ENCODE assay signal across 1 cellular context in the genomic region with DNA sequence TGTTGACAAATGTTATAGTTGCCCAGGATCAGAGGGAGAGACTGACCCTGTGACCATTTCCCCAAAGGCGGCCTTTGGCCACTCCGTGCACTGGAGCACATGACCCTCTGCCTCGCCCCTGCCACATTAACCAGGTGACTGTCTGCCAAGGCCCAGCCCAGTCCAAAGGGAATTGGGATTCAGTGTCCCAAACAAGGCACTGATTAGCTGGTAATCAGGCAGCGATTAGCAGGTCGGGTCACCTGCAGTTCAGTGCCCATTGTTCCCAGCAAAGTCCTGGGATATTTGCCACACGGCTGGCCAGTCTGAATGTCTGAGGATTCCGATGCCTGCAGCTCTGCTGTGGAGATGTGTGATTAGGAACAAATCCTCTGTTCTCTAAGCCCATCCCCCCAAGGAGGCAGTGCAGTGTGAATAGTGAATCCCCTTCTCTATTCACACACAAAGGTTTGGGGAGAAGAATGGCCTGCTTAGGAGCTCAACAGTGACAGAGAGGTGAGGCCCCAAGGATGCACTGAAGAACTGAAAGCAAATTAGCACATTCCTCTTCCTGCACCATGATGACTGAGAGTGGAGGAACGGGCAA.
TF ChIP-seq lines count a peak whose summit lies in the region.

No MANE protein-coding gene starts in this region.

TF ChIP-seq in HepG2, 621 proteins besides CTCF, POLR2A, EP300 and RAD21 (continued from another document):
- TF ChIP-seq, protein P1, sequence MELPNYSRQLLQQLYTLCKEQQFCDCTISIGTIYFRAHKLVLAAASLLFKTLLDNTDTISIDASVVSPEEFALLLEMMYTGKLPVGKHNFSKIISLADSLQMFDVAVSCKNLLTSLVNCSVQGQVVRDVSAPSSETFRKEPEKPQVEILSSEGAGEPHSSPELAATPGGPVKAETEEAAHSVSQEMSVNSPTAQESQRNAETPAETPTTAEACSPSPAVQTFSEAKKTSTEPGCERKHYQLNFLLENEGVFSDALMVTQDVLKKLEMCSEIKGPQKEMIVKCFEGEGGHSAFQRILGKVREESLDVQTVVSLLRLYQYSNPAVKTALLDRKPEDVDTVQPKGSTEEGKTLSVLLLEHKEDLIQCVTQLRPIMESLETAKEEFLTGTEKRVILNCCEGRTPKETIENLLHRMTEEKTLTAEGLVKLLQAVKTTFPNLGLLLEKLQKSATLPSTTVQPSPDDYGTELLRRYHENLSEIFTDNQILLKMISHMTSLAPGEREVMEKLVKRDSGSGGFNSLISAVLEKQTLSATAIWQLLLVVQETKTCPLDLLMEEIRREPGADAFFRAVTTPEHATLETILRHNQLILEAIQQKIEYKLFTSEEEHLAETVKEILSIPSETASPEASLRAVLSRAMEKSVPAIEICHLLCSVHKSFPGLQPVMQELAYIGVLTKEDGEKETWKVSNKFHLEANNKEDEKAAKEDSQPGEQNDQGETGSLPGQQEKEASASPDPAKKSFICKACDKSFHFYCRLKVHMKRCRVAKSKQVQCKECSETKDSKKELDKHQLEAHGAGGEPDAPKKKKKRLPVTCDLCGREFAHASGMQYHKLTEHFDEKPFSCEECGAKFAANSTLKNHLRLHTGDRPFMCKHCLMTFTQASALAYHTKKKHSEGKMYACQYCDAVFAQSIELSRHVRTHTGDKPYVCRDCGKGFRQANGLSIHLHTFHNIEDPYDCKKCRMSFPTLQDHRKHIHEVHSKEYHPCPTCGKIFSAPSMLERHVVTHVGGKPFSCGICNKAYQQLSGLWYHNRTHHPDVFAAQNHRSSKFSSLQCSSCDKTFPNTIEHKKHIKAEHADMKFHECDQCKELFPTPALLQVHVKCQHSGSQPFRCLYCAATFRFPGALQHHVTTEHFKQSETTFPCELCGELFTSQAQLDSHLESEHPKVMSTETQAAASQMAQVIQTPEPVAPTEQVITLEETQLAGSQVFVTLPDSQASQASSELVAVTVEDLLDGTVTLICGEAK (IDR thresholded peaks at IDR 0.05): no peak
- TF ChIP-seq, protein P1 (CRISPR knock-in tag; IDR thresholded peaks at IDR 0.05): 0 out of 2 replicates have a peak, but pooled peaks have one; percentile 26
- no peak for TF ChIP-seq ZNF790 (CRISPR knock-in tag; IDR thresholded peaks at IDR 0.05; ENCODE audit: borderline replicate concordance)
- TF ChIP-seq RCOR2 (CRISPR knock-in tag; IDR thresholded peaks at IDR 0.05): no peak
- TF ChIP-seq SMAD1 (CRISPR knock-in tag; IDR thresholded peaks at IDR 0.05; ENCODE audit: borderline replicate concordance, low read depth): no peak
- TF ChIP-seq, protein P2, sequence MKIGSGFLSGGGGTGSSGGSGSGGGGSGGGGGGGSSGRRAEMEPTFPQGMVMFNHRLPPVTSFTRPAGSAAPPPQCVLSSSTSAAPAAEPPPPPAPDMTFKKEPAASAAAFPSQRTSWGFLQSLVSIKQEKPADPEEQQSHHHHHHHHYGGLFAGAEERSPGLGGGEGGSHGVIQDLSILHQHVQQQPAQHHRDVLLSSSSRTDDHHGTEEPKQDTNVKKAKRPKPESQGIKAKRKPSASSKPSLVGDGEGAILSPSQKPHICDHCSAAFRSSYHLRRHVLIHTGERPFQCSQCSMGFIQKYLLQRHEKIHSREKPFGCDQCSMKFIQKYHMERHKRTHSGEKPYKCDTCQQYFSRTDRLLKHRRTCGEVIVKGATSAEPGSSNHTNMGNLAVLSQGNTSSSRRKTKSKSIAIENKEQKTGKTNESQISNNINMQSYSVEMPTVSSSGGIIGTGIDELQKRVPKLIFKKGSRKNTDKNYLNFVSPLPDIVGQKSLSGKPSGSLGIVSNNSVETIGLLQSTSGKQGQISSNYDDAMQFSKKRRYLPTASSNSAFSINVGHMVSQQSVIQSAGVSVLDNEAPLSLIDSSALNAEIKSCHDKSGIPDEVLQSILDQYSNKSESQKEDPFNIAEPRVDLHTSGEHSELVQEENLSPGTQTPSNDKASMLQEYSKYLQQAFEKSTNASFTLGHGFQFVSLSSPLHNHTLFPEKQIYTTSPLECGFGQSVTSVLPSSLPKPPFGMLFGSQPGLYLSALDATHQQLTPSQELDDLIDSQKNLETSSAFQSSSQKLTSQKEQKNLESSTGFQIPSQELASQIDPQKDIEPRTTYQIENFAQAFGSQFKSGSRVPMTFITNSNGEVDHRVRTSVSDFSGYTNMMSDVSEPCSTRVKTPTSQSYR (CRISPR knock-in tag; IDR thresholded peaks at IDR 0.05; ENCODE audit: borderline replicate concordance): no peak
